Comparison of ENCODE assay signal across 16 cellular contexts in genomic region chr6:43814865-43815264, GRCh38. TPM values are rescaled to one million over a fixed set of nuclear protein-coding genes. Genes with fewer than 3 reads are reported as not detected.
DNase-seq lines count a peak whose midpoint lies in the region; TF ChIP-seq lines count a peak whose summit lies in the region.
"Had no signal": no experiment of that assay in that cellular context is flagged by ENCODE, and none has a peak within 500 bp of the region (broad histone marks: within the 10 kb centered on the region; RNA-seq: fewer than 3 reads in every experiment).

No MANE protein-coding gene starts in this region.

- H3K27ac ChIP-seq in RWPE1 (0 out of 2 replicates have a peak overlapping the region, but pooled peaks have one; percentile 18), colonic mucosa (peak overlapping the region; percentile 74), mucosa of rectum (ENCODE audit: low read depth in 2 of 2, low read length in 2 of 2) (peak overlapping the region; percentile 49 to 61)

- H3K27me3 ChIP-seq in colonic mucosa (no peaks in the 10 kb centered on the region), mucosa of rectum (ENCODE audit: control insufficient read depth in 2 of 2, insufficient read depth in 2 of 2, low read length in 2 of 2) (no peaks in the 10 kb centered on the region)
- H3K27me3 ChIP-seq: MG63 had no signal

- H3K9ac ChIP-seq in colonic mucosa (ENCODE audit: low read depth in 2 of 2, low read length in 2 of 2) (peak overlapping the region in 1 of 2 donors; percentile 38), mucosa of rectum (ENCODE audit: low read depth in 1 of 2, low read length in 2 of 2) (no peak overlapping the region)

- CTCF ChIA-PET in RWPE1 (lab: Yijun Ruan, JAX): interaction anchor here (0.6 kb wide), 1 partner anchor 1951 kb away, joined by 4 read pairs; no protein-coding TSS in a partner anchor

- no peak overlapping the region for H3K4me3 Mint-ChIP-seq in type B pancreatic cell
- H3K4me3 Mint-ChIP-seq: CD4-positive, alpha-beta T cell had no signal

- DNase-seq in RWPE1 (ENCODE audit: low spot score) (no peak), colonic mucosa (peak; percentile 57), type B pancreatic cell (ENCODE audit: extremely low spot score, unreplicated experiment) (no peak), ureter (ENCODE audit: low spot score) (no peak), midbrain (lab: John Stamatoyannopoulos, UW) (no peak), NCI-H1436 treated with DMSO at 0.1 percent for 48 hours (lab: John Stamatoyannopoulos, UW) (no peak)
- DNase-seq: CD4-positive, alpha-beta T cell; COR-L47; Kasumi-1; MG63; NCI-H146; NCI-H2029; NCI-H345; NCI-H524 treated with DMSO at 0.1 percent for 48 hours; SHP77 had no signal

- H3K4me1 Mint-ChIP-seq in type B pancreatic cell (ENCODE audit: unreplicated experiment): peaks cover 37% of the 10 kb centered on the region

- TF ChIP-seq CTCF in RWPE1 (conservative IDR thresholded peaks at IDR 0.05; ENCODE audit: low read depth) (no peak), colonic mucosa (IDR thresholded peaks at IDR 0.05) (no peak), type B pancreatic cell (conservative IDR thresholded peaks at IDR 0.05) (no peak)

- POLR2A ChIA-PET in RWPE1 (lab: Yijun Ruan, JAX; ENCODE audit: low non-redundant PET): no interaction called here

- no peaks in the 10 kb centered on the region for H3K27me3 Mint-ChIP-seq in type B pancreatic cell

- H3K4me1 ChIP-seq in colonic mucosa (peaks cover 14% of the 10 kb centered on the region), mucosa of rectum (ENCODE audit: control insufficient read depth in 2 of 2, insufficient read depth in 2 of 2, low read length in 2 of 2) (peaks cover 21 to 29% of the 10 kb centered on the region in 2 donors)

- H3K36me3 Mint-ChIP-seq in type B pancreatic cell: no peaks in the 10 kb centered on the region

- no peaks in the 10 kb centered on the region for H3K36me3 ChIP-seq in colonic mucosa
- H3K36me3 ChIP-seq in mucosa of rectum (ENCODE audit: control insufficient read depth in 2 of 2, insufficient read depth in 2 of 2, low read length in 2 of 2): no peaks in the 10 kb centered on the region
- H3K36me3 ChIP-seq: MG63 had no signal

- H3K9me3 Mint-ChIP-seq in type B pancreatic cell: no peaks in the 10 kb centered on the region
- H3K9me3 Mint-ChIP-seq: CD4-positive, alpha-beta T cell had no signal

- H3K27ac Mint-ChIP-seq in type B pancreatic cell: peak overlapping the region; percentile 73
- H3K27ac Mint-ChIP-seq: CD4-positive, alpha-beta T cell had no signal

- intact Hi-C loops in colonic mucosa (cut with DNase I): no loop called here

- H3K4me3 ChIP-seq in colonic mucosa: no peak overlapping the region
- H3K4me3 ChIP-seq in mucosa of rectum (ENCODE audit: low read length in 2 of 2): no peak overlapping the region
- H3K4me3 ChIP-seq: MG63 had no signal

- H3K9me3 ChIP-seq in colonic mucosa (no peaks in the 10 kb centered on the region), mucosa of rectum (ENCODE audit: control insufficient read depth in 2 of 2, low read length in 2 of 2) (no peaks in the 10 kb centered on the region)
- H3K9me3 ChIP-seq: MG63 had no signal

RNA-seq across cellular contexts. Expression of gene VEGFA, which starts 44.9 kb away (rescaled TPM):
- total RNA-seq in colonic mucosa (100 to 1,000 TPM; 113 to 216 TPM), type B pancreatic cell (ENCODE audit: low replicate concordance) (102 and 136 TPM in 2 replicates), ureter (261 TPM)

Comparison
In these comparisons a context has a peak if more than half of its experiments do, and no peak if none do; other contexts are left out.
1. H3K27ac ChIP-seq: peak in every context shown above with its lines; median percentile 74 in colonic mucosa; 55 in mucosa of rectum; 18 in RWPE1.